ENCODE assay signal across 8 cellular contexts in the genomic region with DNA sequence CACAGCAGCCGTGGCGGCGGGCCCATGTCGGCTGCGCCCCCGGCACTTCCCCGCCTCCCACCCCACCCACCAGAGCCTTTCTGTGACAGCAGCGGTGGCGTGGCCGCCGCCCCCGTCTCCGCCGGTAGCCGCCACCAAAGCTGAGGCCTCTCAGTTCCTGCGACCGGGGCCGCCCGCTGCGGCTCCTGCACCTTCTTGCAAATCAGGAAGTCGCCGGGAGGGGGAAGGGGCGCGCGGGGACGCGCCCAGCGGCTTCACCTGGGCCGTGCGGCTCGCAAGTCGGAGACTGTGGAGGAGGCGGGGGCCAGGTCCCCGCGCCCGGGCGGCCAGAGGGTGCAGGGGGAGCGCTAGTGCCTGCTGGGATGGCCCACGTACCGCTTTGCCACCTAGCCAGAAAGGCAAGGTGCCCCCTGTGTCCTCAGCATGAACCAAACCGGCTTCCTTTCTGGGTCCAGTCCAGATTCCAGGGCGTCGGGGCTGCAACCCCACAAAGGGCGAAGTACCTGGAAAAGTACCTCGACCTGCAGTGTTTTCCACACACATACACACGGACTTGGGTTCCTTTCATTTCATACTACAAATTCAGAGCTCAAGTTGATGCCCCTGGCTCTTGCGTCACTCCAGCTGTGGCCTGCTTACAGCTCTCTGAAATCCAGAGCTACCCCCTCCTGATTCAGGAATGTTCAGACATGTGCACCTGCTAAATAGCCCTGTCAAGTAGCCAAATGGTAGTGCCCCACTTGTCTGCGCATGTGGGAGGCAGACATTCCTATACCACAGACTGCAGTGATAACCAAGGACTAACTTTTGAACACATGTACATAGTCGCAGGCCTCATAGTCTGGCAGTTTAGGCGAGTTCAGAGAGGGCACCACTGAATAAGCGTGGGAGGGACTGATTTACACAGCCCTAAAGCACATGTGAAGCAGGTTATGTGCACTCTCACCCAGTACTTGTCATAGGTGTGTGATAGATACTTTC. TPM values are rescaled to one million over a fixed set of nuclear protein-coding genes. Genes with fewer than 3 reads are reported as not detected.
A peak's percentile ranks its signal among the peaks of the same experiment; 100 is the strongest.
DNase-seq lines count a peak whose midpoint lies in the region; ATAC-seq and TF ChIP-seq lines count a peak whose summit lies in the region.

Gene DENND1B, minus strand, starts transcription at position 199 of the 981 bp plus-strand sequence. CDS start 325 bp downstream, outside the sequence.

- peak within 1 kb of the TSS; percentile 61 for H3K27ac ChIP-seq in CD8-positive, alpha-beta T cell (ENCODE audit: low read depth, low read length)
- H3K27ac ChIP-seq in HL-60 (replicated peaks) (peak within 1 kb of the TSS; percentile 79), stomach smooth muscle (ENCODE audit: low read length) (peak within 1 kb of the TSS; percentile 38)

- H3K4me1 Mint-ChIP-seq in CD8-positive, alpha-beta T cell (ENCODE audit: low read depth) = peaks cover 66% of the 10 kb centered on the region
- peaks cover 21% of the 10 kb centered on the region for H3K4me1 Mint-ChIP-seq in neural crest cell

- no peaks in the 10 kb centered on the region for H3K9me3 Mint-ChIP-seq in CD8-positive, alpha-beta T cell
- no peaks in the 10 kb centered on the region for H3K9me3 Mint-ChIP-seq in neural crest cell

- peak within 1 kb of the TSS; percentile 71 for H3K4me3 ChIP-seq in CD8-positive, alpha-beta T cell (ENCODE audit: low read depth, low read length)
- peak within 1 kb of the TSS; percentile 66 for H3K4me3 ChIP-seq in HL-60 (replicated peaks; ENCODE audit: insufficient read depth, low read length)
- H3K4me3 ChIP-seq in fibroblast of pulmonary artery (replicated peaks; ENCODE audit: low read depth, low read length) = peak within 1 kb of the TSS; percentile 60
- peak within 1 kb of the TSS; percentile 79 to 84 for H3K4me3 ChIP-seq in stomach smooth muscle (ENCODE audit: low read length in 2 of 2)

- peak; percentile 55 for ATAC-seq in CD8-positive, alpha-beta T cell
- peak; percentile 66 for ATAC-seq in GM19463 (IDR thresholded peaks at IDR 0.05; ENCODE audit: unreplicated experiment)

- H3K9me3 ChIP-seq in CD8-positive, alpha-beta T cell (ENCODE audit: low read length) = no peaks in the 10 kb centered on the region
- H3K9me3 ChIP-seq in stomach smooth muscle (ENCODE audit: control insufficient read depth in 2 of 2, low read length in 2 of 2) = no peaks in the 10 kb centered on the region

- H3K4me3 Mint-ChIP-seq in CD8-positive, alpha-beta T cell = peak within 1 kb of the TSS; percentile 83
- peak within 1 kb of the TSS; percentile 94 for H3K4me3 Mint-ChIP-seq in neural crest cell

- H3K9ac ChIP-seq in stomach smooth muscle (ENCODE audit: low read length in 2 of 2) = peak within 1 kb of the TSS; percentile 86 to 88

- POLR2A ChIA-PET in CD8-positive, alpha-beta T cell (lab: Charles Lee) = interaction anchor here (0.6 to 1.6 kb wide), 10 partner anchors 11 to 142 kb away, joined by 3 to 5 read pairs (median 3); no protein-coding TSS in a partner anchor

- peaks cover 13% of the 10 kb centered on the region for H3K36me3 Mint-ChIP-seq in CD8-positive, alpha-beta T cell
- no peaks in the 10 kb centered on the region for H3K36me3 Mint-ChIP-seq in neural crest cell (ENCODE audit: low read depth)

- DNase-seq in CD8-positive, alpha-beta T cell = peak; percentile 56 to 87 (median 81)
- DNase-seq in HL-60 (ENCODE audit: low read depth in 1 of 2, low spot score in 1 of 2) (peak; percentile 56 to 91), RPMI7951 (ENCODE audit: low read depth) (peak; percentile 44), activated T-helper 1 cell treated with Interleukin-2 at 50 U/mL for 16 hours (ENCODE audit: low read depth) (peak; percentile 76), fibroblast of pulmonary artery (ENCODE audit: low read depth) (peak; percentile 54), neural crest cell (ENCODE audit: low read depth, low spot score) (peak; percentile 54)

- peaks cover 33% of the 10 kb centered on the region for H3K4me1 ChIP-seq in CD8-positive, alpha-beta T cell (ENCODE audit: insufficient read depth, low read length)
- H3K4me1 ChIP-seq in stomach smooth muscle (ENCODE audit: control insufficient read depth, insufficient read depth, low read length) = no peaks in the 10 kb centered on the region

- CTCF ChIA-PET in CD8-positive, alpha-beta T cell (lab: Charles Lee) = interaction anchor here (0.9 kb wide), 1 partner anchor 9 kb away, joined by 4 read pairs; no protein-coding TSS in a partner anchor

- H3K27me3 Mint-ChIP-seq in CD8-positive, alpha-beta T cell (ENCODE audit: low read depth) = no peaks in the 10 kb centered on the region
- peaks cover 4% of the 10 kb centered on the region for H3K27me3 Mint-ChIP-seq in neural crest cell (ENCODE audit: low read depth)

- peak within 1 kb of the TSS; percentile 97 for H3K27ac Mint-ChIP-seq in CD8-positive, alpha-beta T cell
- H3K27ac Mint-ChIP-seq in neural crest cell (ENCODE audit: unreplicated experiment) = no peak within 1 kb of the TSS

- intact Hi-C loops in CD8-positive, alpha-beta T cell (cut with DNase I, micrococcal nuclease) = loop anchor here (1.0 to 10.0 kb wide), 8 partner anchors 15 to 1159 kb away; partner anchors contain the start of gene C1orf53 (in 1 of the 2)

- no peaks in the 10 kb centered on the region for H3K36me3 ChIP-seq in CD8-positive, alpha-beta T cell (ENCODE audit: insufficient read depth, low read length)
- H3K36me3 ChIP-seq in stomach smooth muscle (ENCODE audit: control insufficient read depth in 2 of 2, insufficient read depth in 2 of 2, low read length in 2 of 2) = no peaks in the 10 kb centered on the region

- H3K27me3 ChIP-seq in CD8-positive, alpha-beta T cell (ENCODE audit: insufficient read depth, low read length) = no peaks in the 10 kb centered on the region
- H3K27me3 ChIP-seq in HL-60 (ENCODE audit: insufficient read depth, poor library complexity, severe bottlenecking) (no peaks in the 10 kb centered on the region), stomach smooth muscle (ENCODE audit: control insufficient read depth in 1 of 2, insufficient read depth in 2 of 2, low read length in 2 of 2) (no peaks in the 10 kb centered on the region)

- no peak for TF ChIP-seq CTCF in CD8-positive, alpha-beta T cell (IDR thresholded peaks at IDR 0.05)
- TF ChIP-seq CTCF in HL-60 (IDR thresholded peaks at IDR 0.05; ENCODE audit: insufficient read depth, low read length) (no peak), fibroblast of pulmonary artery (IDR thresholded peaks at IDR 0.05; ENCODE audit: low read length, missing control alignments) (no peak), neural crest cell (conservative IDR thresholded peaks at IDR 0.05) (peak; percentile 40)

RNA-seq across cellular contexts. Expression of gene DENND1B, which starts in this region (rescaled TPM):
- total RNA-seq in CD8-positive, alpha-beta T cell = 10 to 100 TPM; 17.6 to 19.6 TPM
- 6.7 and 10.6 TPM in 2 replicates for total RNA-seq in RPMI7951 (2014; rRNA removed; shearing (Covaris generic))
- total RNA-seq in neural crest cell = 6.5 and 8.3 TPM in 2 replicates

Comparison
In these comparisons a context has a peak if more than half of its experiments do, and no peak if none do; other contexts are left out.
1. Peak in every context shown above with its lines: DNase-seq, ATAC-seq, H3K4me3 ChIP-seq and H3K27ac ChIP-seq.